Comparison of ENCODE assay signal across 8 cellular contexts in the genomic region with DNA sequence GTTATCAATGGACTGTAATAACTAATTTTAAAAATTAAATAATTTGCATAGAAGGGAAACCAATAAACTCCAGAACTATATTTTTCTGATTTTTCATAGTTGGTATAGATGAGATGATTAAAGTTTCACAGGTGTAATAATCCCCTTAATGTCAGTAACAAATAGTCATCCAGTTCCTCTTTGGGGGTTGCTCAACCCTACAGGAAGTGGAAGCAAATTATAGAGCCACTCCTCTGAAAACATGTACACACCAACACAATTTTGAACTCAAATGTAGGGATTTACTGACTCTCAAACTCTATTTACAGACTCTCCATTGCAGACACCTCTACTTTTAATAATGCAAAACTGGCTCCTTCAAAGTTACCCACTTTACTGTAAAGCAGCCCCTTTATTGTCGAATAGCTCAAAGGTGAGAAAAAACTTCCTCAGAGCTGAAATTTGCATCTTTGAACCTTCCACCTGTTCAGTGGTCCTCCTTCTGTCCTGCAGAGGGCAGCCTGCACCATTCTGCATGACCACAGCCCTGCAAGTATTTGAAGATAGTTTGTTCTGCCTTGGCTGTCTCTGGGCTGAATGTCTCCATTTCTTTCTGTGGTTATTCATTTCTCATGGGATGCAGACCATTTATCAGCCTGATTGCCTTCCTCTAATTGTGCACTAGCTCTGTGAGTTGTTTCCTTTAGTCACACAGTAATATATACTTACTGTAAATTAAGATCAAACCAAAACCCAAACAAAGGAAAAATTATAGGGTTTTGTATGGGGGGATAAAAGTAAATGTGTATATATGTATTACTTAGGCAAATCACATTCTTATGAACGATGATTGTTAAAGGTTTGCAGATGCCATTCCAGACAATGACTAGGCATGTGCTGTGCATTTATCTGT.
DNase-seq lines count a peak whose midpoint lies in the region; ATAC-seq and TF ChIP-seq lines count a peak whose summit lies in the region.

No MANE protein-coding gene starts in this region.

- H4K91ac ChIP-seq in H9 (ENCODE audit: insufficient read length, low read depth, low read length): no peak overlapping the region

- no peak overlapping the region for H3K27ac Mint-ChIP-seq in H9

- no peaks in the 10 kb centered on the region for H3K36me3 Mint-ChIP-seq in H9 (ENCODE audit: insufficient read depth in 1 of 3, low read depth in 3 of 3)

- H3K56ac ChIP-seq in H9 (ENCODE audit: insufficient read length, low read depth, low read length): no peak overlapping the region

- no peak overlapping the region for H3K23ac ChIP-seq in H9 (ENCODE audit: insufficient read length, low read depth, low read length)

- H3K9me3 ChIP-seq in H9 (ENCODE audit: control insufficient read depth, low read depth, low read length) (no peaks in the 10 kb centered on the region), SU-DHL-6 (ENCODE audit: insufficient read depth, low read length) (no peaks in the 10 kb centered on the region), stomach (no peaks in the 10 kb centered on the region)

- peak; percentile 20 to 47 for DNase-seq in SHP77 (lab: John Stamatoyannopoulos, UW)
- no peak for DNase-seq in SHP77 treated with DMSO at 0.1 percent for 48 hours (lab: John Stamatoyannopoulos, UW)
- peak; percentile 63 for DNase-seq in H9
- DNase-seq in choroid plexus epithelial cell (ENCODE audit: low read depth): peak; percentile 33
- peak; percentile 56 for DNase-seq in left lobe of liver (ENCODE audit: low spot score)
- DNase-seq in stomach: no peak

- no peaks in the 10 kb centered on the region for H3K27me3 ChIP-seq in H9 (ENCODE audit: insufficient read depth, low read length)
- no peaks in the 10 kb centered on the region for H3K27me3 ChIP-seq in SU-DHL-6 (ENCODE audit: low read length)
- no peaks in the 10 kb centered on the region for H3K27me3 ChIP-seq in stomach

- no peak overlapping the region for H3K4ac ChIP-seq in H9 (ENCODE audit: low read depth, low read length)

- H3K27ac ChIP-seq in H9 (ENCODE audit: insufficient read length, low read depth, low read length): no peak overlapping the region
- no peak overlapping the region for H3K27ac ChIP-seq in SU-DHL-6 (ENCODE audit: low read depth, low read length)
- no peak overlapping the region for H3K27ac ChIP-seq in stomach

- H2AFZ ChIP-seq in H9 (ENCODE audit: low read length) (no peak overlapping the region), SU-DHL-6 (ENCODE audit: low read depth, low read length, severe bottlenecking) (peak overlapping the region; percentile 49)

- H3K4me3 Mint-ChIP-seq in H9: no peak overlapping the region

- H3K18ac ChIP-seq in H9 (ENCODE audit: insufficient read length, low read depth, low read length): no peak overlapping the region

- peaks cover 0 to 5% of the 10 kb centered on the region in 2 experiments; a peak in 1 of 4 replicates for H3K4me1 Mint-ChIP-seq in H9

- no peak overlapping the region for H2AK5ac ChIP-seq in H9 (ENCODE audit: insufficient read length, low read length)

- H3F3A ChIP-seq in SU-DHL-6 (ENCODE audit: insufficient read depth): no peaks in the 10 kb centered on the region

- TF ChIP-seq CTCF in H9 (conservative IDR thresholded peaks at IDR 0.05) (peak; percentile 89), LNCAP (IDR thresholded peaks at IDR 0.05) (peak; percentile 73), SU-DHL-6 (IDR thresholded peaks at IDR 0.05; ENCODE audit: insufficient read depth, low read length, poor library complexity, severe bottlenecking) (peak; percentile 45), choroid plexus epithelial cell (conservative IDR thresholded peaks at IDR 0.05; ENCODE audit: low read depth, low read length) (peak; percentile 61), stomach (IDR thresholded peaks at IDR 0.05) (peak in 4 of 7 experiments; percentile 40 to 61 (median 50))

- H4K20me1 ChIP-seq in H9 (ENCODE audit: control insufficient read depth, insufficient read depth, insufficient read length) (no peaks in the 10 kb centered on the region), SU-DHL-6 (ENCODE audit: low read depth, low read length) (no peaks in the 10 kb centered on the region)

- H3K4me2 ChIP-seq in H9 (ENCODE audit: insufficient read depth, insufficient read length, low read length): no peak overlapping the region
- peak overlapping the region; percentile 32 for H3K4me2 ChIP-seq in SU-DHL-6 (ENCODE audit: low read depth, low read length, poor library complexity, severe bottlenecking)

- no peaks in the 10 kb centered on the region for H3K9me2 ChIP-seq in SU-DHL-6 (replicated peaks; ENCODE audit: insufficient read depth, low read length)

- H2BK15ac ChIP-seq in H9 (ENCODE audit: low read depth, low read length): no peak overlapping the region

- TF ChIP-seq POLR2A in stomach (IDR thresholded peaks at IDR 0.05): no peak

- H4K8ac ChIP-seq in H9 (replicated peaks; ENCODE audit: insufficient read length, low read depth, low read length): no peak overlapping the region

- H2BK20ac ChIP-seq in H9 (ENCODE audit: low read depth, low read length, poor library complexity, severe bottlenecking): no peak overlapping the region

- H3K9ac ChIP-seq in H9 (ENCODE audit: extremely low read depth, insufficient read length, low read length) (no peak overlapping the region), SU-DHL-6 (ENCODE audit: low read length) (no peak overlapping the region)

- H3K79me2 ChIP-seq in H9 (ENCODE audit: insufficient read depth, low read length) (no peaks in the 10 kb centered on the region), SU-DHL-6 (ENCODE audit: insufficient read depth, low read length) (no peaks in the 10 kb centered on the region)

- no peak overlapping the region for H2BK5ac ChIP-seq in H9 (ENCODE audit: insufficient read length, low read length)

- H3K9me3 Mint-ChIP-seq in H9: no peaks in the 10 kb centered on the region

- H3T11ph ChIP-seq in H9 (ENCODE audit: low read length): no peak overlapping the region

- ATAC-seq in left lobe of liver: peak; percentile 95

- H3K36me3 ChIP-seq in SU-DHL-6 (ENCODE audit: low read length) (no peaks in the 10 kb centered on the region), stomach (no peaks in the 10 kb centered on the region)

- no peak for TF ChIP-seq EP300 in stomach (IDR thresholded peaks at IDR 0.05)

- no peak overlapping the region for H2BK120ac ChIP-seq in H9 (ENCODE audit: low read depth, low read length, poor library complexity, severe bottlenecking)

- no peaks in the 10 kb centered on the region for H3K4me1 ChIP-seq in H9 (ENCODE audit: insufficient read depth, low read length)
- H3K4me1 ChIP-seq in stomach: no peaks in the 10 kb centered on the region

- no peaks in the 10 kb centered on the region for H3K23me2 ChIP-seq in H9 (ENCODE audit: insufficient read length, low read depth, low read length, poor library complexity, severe bottlenecking)

- no peak overlapping the region for H2BK12ac ChIP-seq in H9 (ENCODE audit: insufficient read length, low read depth, low read length)

- intact Hi-C loops in stomach (cut with DNase I; ENCODE audit: low total_unique reads): loop anchor here (10.0 kb wide), 1 partner anchor 881 kb away; no protein-coding TSS in a partner anchor

- H3K4me3 ChIP-seq in SU-DHL-6 (ENCODE audit: insufficient read depth, low read length, poor library complexity, severe bottlenecking) (no peak overlapping the region), choroid plexus epithelial cell (ENCODE audit: low read depth, low read length) (no peak overlapping the region), stomach (no peak overlapping the region)

- H4K5ac ChIP-seq in H9 (ENCODE audit: insufficient read length, low read depth, low read length): no peak overlapping the region

- H3K27me3 Mint-ChIP-seq in H9 (ENCODE audit: low read depth): no peaks in the 10 kb centered on the region

- no peaks in the 10 kb centered on the region for H3K79me1 ChIP-seq in H9 (ENCODE audit: insufficient read depth, low read depth, low read length, poor library complexity, severe bottlenecking)

- H3K14ac ChIP-seq in H9 (ENCODE audit: insufficient read depth, low read length): no peak overlapping the region

- WGBS in H9 (ENCODE audit: extremely low coverage, insufficient read length, low lambda C conversion rate): no CpG with 5 or more reads among the region's 2 CpGs
- 12 to 25% (median 15%) methylated on average over 2 of the region's 2 CpGs for WGBS in stomach, 5 donors

Comparison
In these comparisons a context has a peak if more than half of its experiments do, and no peak if none do; other contexts are left out.
1. DNase-seq: peak in SHP77 (2 of 2), H9 (single experiment), choroid plexus epithelial cell (single experiment) and left lobe of liver (single experiment); none in SHP77 treated with DMSO at 0.1 percent for 48 hours (single experiment) and stomach (single experiment).
2. Peak in every context shown above with its lines, with median percentiles within 50 percentile points of each other: CTCF ChIP-seq.